In genomic region chr1:182615468-182616129, GRCh38 we compare ENCODE assay signal across 2 cellular contexts.
TF ChIP-seq lines count a peak whose summit lies in the region.

No MANE protein-coding gene starts in this region.

TF ChIP-seq in SK-N-SH, 30 proteins besides CTCF, POLR2A, EP300 and RAD21:
- TF ChIP-seq CHD2 (IDR thresholded peaks at IDR 0.05; ENCODE audit: low read length, partially characterized antibody) (no peak), FOXJ3 (CRISPR knock-in tag; IDR thresholded peaks at IDR 0.05) (no peak), NFIC (IDR thresholded peaks at IDR 0.05; ENCODE audit: borderline replicate concordance) (no peak), USF1 (IDR thresholded peaks at IDR 0.05; ENCODE audit: borderline replicate concordance, low read depth) (no peak), USF2 (IDR thresholded peaks at IDR 0.05; ENCODE audit: borderline replicate concordance, low read depth, low read length) (no peak), YY1 (IDR thresholded peaks at IDR 0.05; ENCODE audit: low read depth) (no peak), RCOR1 (IDR thresholded peaks at IDR 0.05; ENCODE audit: low read length) (no peak), MAX (IDR thresholded peaks at IDR 0.05; ENCODE audit: low read depth) (no peak), GABPA (IDR thresholded peaks at IDR 0.05; ENCODE audit: low read depth) (no peak), IRF3 (IDR thresholded peaks at IDR 0.05; ENCODE audit: low read depth, low read length) (no peak), SMC3 (IDR thresholded peaks at IDR 0.05; ENCODE audit: low read depth, low read length) (no peak), ELF1 (IDR thresholded peaks at IDR 0.05) (no peak), TAF1 (IDR thresholded peaks at IDR 0.05; ENCODE audit: borderline replicate concordance, low read depth, low read length) (no peak), RFX5 (IDR thresholded peaks at IDR 0.05; ENCODE audit: low read length) (no peak), TEAD4 (IDR thresholded peaks at IDR 0.05; ENCODE audit: borderline replicate concordance, insufficient read depth) (no peak), PBX3 (IDR thresholded peaks at IDR 0.05) (no peak), FOSL2 (IDR thresholded peaks at IDR 0.05; ENCODE audit: borderline replicate concordance, low read depth) (no peak), TCF12 (IDR thresholded peaks at IDR 0.05) (no peak), NRF1 (IDR thresholded peaks at IDR 0.05; ENCODE audit: low read depth, low read length) (no peak)

TF ChIP-seq in HepG2, 621 proteins besides CTCF, POLR2A, EP300 and RAD21:
- no peak for TF ChIP-seq ZMAT5 (CRISPR knock-in tag; IDR thresholded peaks at IDR 0.05; ENCODE audit: borderline replicate concordance, low read depth)
TF ChIP-seq in HepG2: peak in this region for 0.
